ENCODE assay signal across 1 cellular context in genomic region chr2:219543596-219544358, GRCh38.
TF ChIP-seq lines count a peak whose summit lies in the region.

A gene with protein sequence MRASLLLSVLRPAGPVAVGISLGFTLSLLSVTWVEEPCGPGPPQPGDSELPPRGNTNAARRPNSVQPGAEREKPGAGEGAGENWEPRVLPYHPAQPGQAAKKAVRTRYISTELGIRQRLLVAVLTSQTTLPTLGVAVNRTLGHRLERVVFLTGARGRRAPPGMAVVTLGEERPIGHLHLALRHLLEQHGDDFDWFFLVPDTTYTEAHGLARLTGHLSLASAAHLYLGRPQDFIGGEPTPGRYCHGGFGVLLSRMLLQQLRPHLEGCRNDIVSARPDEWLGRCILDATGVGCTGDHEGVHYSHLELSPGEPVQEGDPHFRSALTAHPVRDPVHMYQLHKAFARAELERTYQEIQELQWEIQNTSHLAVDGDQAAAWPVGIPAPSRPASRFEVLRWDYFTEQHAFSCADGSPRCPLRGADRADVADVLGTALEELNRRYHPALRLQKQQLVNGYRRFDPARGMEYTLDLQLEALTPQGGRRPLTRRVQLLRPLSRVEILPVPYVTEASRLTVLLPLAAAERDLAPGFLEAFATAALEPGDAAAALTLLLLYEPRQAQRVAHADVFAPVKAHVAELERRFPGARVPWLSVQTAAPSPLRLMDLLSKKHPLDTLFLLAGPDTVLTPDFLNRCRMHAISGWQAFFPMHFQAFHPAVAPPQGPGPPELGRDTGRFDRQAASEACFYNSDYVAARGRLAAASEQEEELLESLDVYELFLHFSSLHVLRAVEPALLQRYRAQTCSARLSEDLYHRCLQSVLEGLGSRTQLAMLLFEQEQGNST (minus strand): TSS chr2:219543809. CDS start chr2:219543538, 271 bp downstream.
Gene TMEM198, plus strand, starts transcription at chr2:219544028. Its CDS starts 700 bp downstream, at chr2:219544728.

TF ChIP-seq in GM23338, 12 proteins besides CTCF, POLR2A, EP300 and RAD21 (continued from another document):
- TF ChIP-seq ETS1 (IDR thresholded peaks at IDR 0.05): 0 out of 2 replicates have a peak, but pooled peaks have one; percentile 20
- no peak for TF ChIP-seq ZNF462 (CRISPR knock-in tag; IDR thresholded peaks at IDR 0.05)
